In genomic region chr17:67810464-67810863, GRCh38 we compare ENCODE assay signal across 22 cellular contexts.
"Had no signal": no experiment of that assay in that cellular context is flagged by ENCODE, and none has a peak within 500 bp of the region (broad histone marks: within the 10 kb centered on the region; RNA-seq: fewer than 3 reads in every experiment).

No MANE protein-coding gene starts in this region.

- H3K9me3 Mint-ChIP-seq: immature natural killer cell, memory B cell, mesothelial cell of epicardium, natural killer cell, neural crest cell, type B pancreatic cell had no signal

- H3K36me3 ChIP-seq: left ventricle myocardium inferior, lower lobe of right lung, sigmoid colon, suprapubic skin, thyroid gland had no signal

- H3K4me3 Mint-ChIP-seq: immature natural killer cell, memory B cell, mesothelial cell of epicardium, natural killer cell, neural crest cell, type B pancreatic cell had no signal

- H3K4me3 ChIP-seq: dorsolateral prefrontal cortex, left ventricle myocardium inferior, lower lobe of right lung, sigmoid colon, skin epidermis, suprapubic skin, thyroid gland had no signal

- H3K9me3 ChIP-seq: left ventricle myocardium inferior, lower lobe of right lung, sigmoid colon, suprapubic skin, thyroid gland had no signal

- H3K27me3 Mint-ChIP-seq: type B pancreatic cell had no signal

- H3K4me1 Mint-ChIP-seq: immature natural killer cell, mesothelial cell of epicardium, natural killer cell, neural crest cell had no signal

- H3K27ac Mint-ChIP-seq: immature natural killer cell, memory B cell, mesothelial cell of epicardium, natural killer cell, type B pancreatic cell had no signal

- FAIRE-seq: keratinocyte, urothelium cell line had no signal

- H3K27ac ChIP-seq: dorsolateral prefrontal cortex, foreskin keratinocyte, left ventricle myocardium inferior, lower lobe of right lung, sigmoid colon, skin epidermis, suprapubic skin, thyroid gland had no signal

- DNase-seq: cortex of kidney; dorsolateral prefrontal cortex; effector CD8-positive, alpha-beta T cell; immature natural killer cell; left cardiac atrium; left ventricle myocardium inferior; lower lobe of right lung; natural killer cell; posterior cingulate gyrus; sigmoid colon; stimulated activated CD4-positive, alpha-beta T cell treated with anti-CD3 and anti-CD28 coated beads, Interleukin-12 subunit alpha, Interleukin-12 subunit beta, amount 100 ng/mL, for 4 hours; stimulated activated naive CD4-positive, alpha-beta T cell treated with Interleukin-2 at 50 U/mL for 16 hours; thyroid gland had no signal

- H3K4me1 ChIP-seq: foreskin keratinocyte, left ventricle myocardium inferior, lower lobe of right lung, sigmoid colon, suprapubic skin, thyroid gland had no signal

- ATAC-seq: foreskin keratinocyte, left cardiac atrium, lower lobe of right lung, natural killer cell had no signal

- H3K27me3 ChIP-seq: dorsolateral prefrontal cortex, foreskin keratinocyte, sigmoid colon, suprapubic skin, thyroid gland had no signal
